Comparison of ENCODE assay signal across 11 cellular contexts in the genomic region with DNA sequence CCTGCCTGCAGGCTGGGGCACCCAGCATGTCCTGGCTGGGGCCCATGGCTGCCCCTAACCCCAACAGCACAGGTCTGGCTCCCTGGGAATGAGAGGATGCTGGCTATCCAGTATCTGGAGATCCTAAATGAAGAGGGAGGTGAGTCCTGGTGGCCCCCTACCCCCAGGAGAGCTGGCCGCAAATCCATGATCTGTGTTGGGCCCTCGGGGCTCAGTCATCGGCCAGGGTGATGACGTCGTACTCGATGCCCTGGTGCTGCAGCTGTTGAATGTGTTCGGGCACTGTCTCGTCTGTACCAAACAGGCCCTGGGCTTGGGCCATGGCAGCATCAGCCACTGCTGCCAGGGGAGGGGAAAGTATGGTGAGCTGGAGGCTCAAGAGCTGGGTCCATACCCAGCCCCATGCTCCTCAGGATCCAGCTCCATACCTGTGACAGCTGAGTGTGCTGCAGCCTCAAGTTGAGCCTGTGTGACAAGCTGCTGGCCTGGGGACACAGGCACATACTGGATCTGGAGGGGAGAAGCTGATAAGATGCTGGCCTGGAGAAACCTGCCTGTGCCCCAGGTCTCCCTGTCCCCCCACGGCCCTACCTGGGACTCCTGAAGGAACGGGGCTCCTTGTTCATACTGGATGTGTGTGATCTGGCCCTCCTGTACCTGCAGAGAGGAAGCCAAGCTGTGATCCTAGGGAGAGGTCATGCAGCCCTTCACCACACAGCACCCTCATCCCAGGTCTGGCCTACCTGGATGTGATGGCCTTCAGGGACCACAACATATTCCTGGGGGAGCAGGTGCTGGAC. TPM values are rescaled to one million over a fixed set of nuclear protein-coding genes. Genes with fewer than 3 reads are reported as not detected.
DNase-seq lines count a peak whose midpoint lies in the region; ATAC-seq, FAIRE-seq and TF ChIP-seq lines count a peak whose summit lies in the region.
"Had no signal": no experiment of that assay in that cellular context is flagged by ENCODE, and none has a peak within 500 bp of the region (broad histone marks: within the 10 kb centered on the region; RNA-seq: fewer than 3 reads in every experiment).

No MANE protein-coding gene starts in this region.

- TF ChIP-seq POLR2A in GM12892 (IDR thresholded peaks at IDR 0.05; ENCODE audit: low read depth, low read length): peak; percentile 52; the same call in 1 of the 2 replicates

- DNase-seq in CD14-positive monocyte (ENCODE audit: low spot score): no peak
- no peak for DNase-seq in GM12892 (ENCODE audit: insufficient read length)
- DNase-seq in natural killer cell treated with Interleukin-12 subunit alpha and Interleukin-12 subunit beta and Interleukin-15 and Interleukin-18, amount 100 ng/mL, for 72 hours (ENCODE audit: low spot score): no peak
- DNase-seq in NOMO-1 (lab: John Stamatoyannopoulos, UW; ENCODE audit: unreplicated experiment in 2 of 2): no peak
- DNase-seq in NCI-H2107 (lab: John Stamatoyannopoulos, UW): no peak
- no peak for DNase-seq in HAP-1 (ENCODE audit: low spot score in 2 of 2)
- DNase-seq: activated CD4-positive, alpha-beta T cell treated with anti-CD3 and anti-CD28 coated beads, Interleukin-2, amount 50 U/mL, for 1 hour; MG63 had no signal

- intact Hi-C loops in CD14-positive monocyte (cut with micrococcal nuclease): no loop called here

- FAIRE-seq in GM12892 (lab: Jason Lieb, UNC): no peak
- FAIRE-seq: colon had no signal

- H3K4me1 ChIP-seq in HAP-1: no peaks in the 10 kb centered on the region

- no peaks in the 10 kb centered on the region for H3K27me3 ChIP-seq in HAP-1 (ENCODE audit: low read depth)
- H3K27me3 ChIP-seq: MG63 had no signal

- H3K27me3 Mint-ChIP-seq in CD14-positive monocyte (ENCODE audit: low read depth in 3 of 3): no peaks in the 10 kb centered on the region
- no peaks in the 10 kb centered on the region for H3K27me3 Mint-ChIP-seq in activated T-helper 17 cell treated with anti-CD3 and anti-CD28 coated beads, Interleukin-2, amount 50 U/mL, for 72 hours
- H3K27me3 Mint-ChIP-seq in natural killer cell treated with Interleukin-12 subunit alpha and Interleukin-12 subunit beta and Interleukin-15 and Interleukin-18, amount 100 ng/mL, for 72 hours: no peaks in the 10 kb centered on the region
- H3K27me3 Mint-ChIP-seq: activated naive CD8-positive, alpha-beta T cell had no signal

- peaks cover 30% of the 10 kb centered on the region for H3K4me1 Mint-ChIP-seq in CD14-positive monocyte
- H3K4me1 Mint-ChIP-seq in activated T-helper 17 cell treated with anti-CD3 and anti-CD28 coated beads, Interleukin-2, amount 50 U/mL, for 72 hours: peaks cover 10% of the 10 kb centered on the region
- H3K4me1 Mint-ChIP-seq in natural killer cell treated with Interleukin-12 subunit alpha and Interleukin-12 subunit beta and Interleukin-15 and Interleukin-18, amount 100 ng/mL, for 72 hours (ENCODE audit: low read depth in 2 of 2): peaks cover 28 to 37% of the 10 kb centered on the region in 2 donors

- H3K9me3 ChIP-seq in HAP-1: no peaks in the 10 kb centered on the region
- H3K9me3 ChIP-seq: MG63 had no signal

- no peak for ATAC-seq in activated T-helper 17 cell treated with anti-CD3 and anti-CD28 coated beads, Interleukin-2, amount 50 U/mL, for 72 hours (replicated peaks)
- no peak for ATAC-seq in natural killer cell treated with Interleukin-12 subunit alpha and Interleukin-12 subunit beta and Interleukin-15 and Interleukin-18, amount 100 ng/mL, for 72 hours

- H3K27ac Mint-ChIP-seq in CD14-positive monocyte: peak overlapping the region in 5 of 7 donors; percentile 13 to 82 (median 57)
- peak overlapping the region; percentile 70 for H3K27ac Mint-ChIP-seq in activated T-helper 17 cell treated with anti-CD3 and anti-CD28 coated beads, Interleukin-2, amount 50 U/mL, for 72 hours
- peak overlapping the region; percentile 28 to 43 for H3K27ac Mint-ChIP-seq in natural killer cell treated with Interleukin-12 subunit alpha and Interleukin-12 subunit beta and Interleukin-15 and Interleukin-18, amount 100 ng/mL, for 72 hours
- H3K27ac Mint-ChIP-seq: activated naive CD8-positive, alpha-beta T cell had no signal

- H3K36me3 Mint-ChIP-seq in CD14-positive monocyte: peaks cover 88 to 95% of the 10 kb centered on the region in 2 donors
- H3K36me3 Mint-ChIP-seq in activated T-helper 17 cell treated with anti-CD3 and anti-CD28 coated beads, Interleukin-2, amount 50 U/mL, for 72 hours (ENCODE audit: low read depth): peaks cover 91% of the 10 kb centered on the region
- peaks cover 11% of the 10 kb centered on the region for H3K36me3 Mint-ChIP-seq in natural killer cell treated with Interleukin-12 subunit alpha and Interleukin-12 subunit beta and Interleukin-15 and Interleukin-18, amount 100 ng/mL, for 72 hours

- H3K9me3 Mint-ChIP-seq in CD14-positive monocyte: no peaks in the 10 kb centered on the region
- H3K9me3 Mint-ChIP-seq in activated T-helper 17 cell treated with anti-CD3 and anti-CD28 coated beads, Interleukin-2, amount 50 U/mL, for 72 hours: no peaks in the 10 kb centered on the region
- H3K9me3 Mint-ChIP-seq in natural killer cell treated with Interleukin-12 subunit alpha and Interleukin-12 subunit beta and Interleukin-15 and Interleukin-18, amount 100 ng/mL, for 72 hours: no peaks in the 10 kb centered on the region

- in situ Hi-C loops in HAP-1 (cut with MboI; ENCODE audit: low sequenced_read_pairs): no loop called here

- no peak for TF ChIP-seq CTCF in CD14-positive monocyte (IDR thresholded peaks at IDR 0.05)

- H3K4me3 Mint-ChIP-seq in CD14-positive monocyte: no peak overlapping the region
- H3K4me3 Mint-ChIP-seq in activated T-helper 17 cell treated with anti-CD3 and anti-CD28 coated beads, Interleukin-2, amount 50 U/mL, for 72 hours: no peak overlapping the region
- no peak overlapping the region for H3K4me3 Mint-ChIP-seq in natural killer cell treated with Interleukin-12 subunit alpha and Interleukin-12 subunit beta and Interleukin-15 and Interleukin-18, amount 100 ng/mL, for 72 hours
- H3K4me3 Mint-ChIP-seq: activated naive CD8-positive, alpha-beta T cell had no signal

- H3K4me3 ChIP-seq in HAP-1: no peak overlapping the region
- H3K4me3 ChIP-seq: MG63 had no signal

- peaks cover 99% of the 10 kb centered on the region for H3K36me3 ChIP-seq in HAP-1 (replicated peaks)

RNA-seq across cellular contexts. Expression of gene PCIF1, which starts 14.5 kb away (rescaled TPM):
- polyA plus RNA-seq in CD14-positive monocyte: 10 to 100 TPM; 50.4 to 54.9 TPM
- 18.1 TPM for polyA plus RNA-seq in GM12892 (2012; ENCODE audit: missing spikeins)
- total RNA-seq in activated T-helper 17 cell treated with anti-CD3 and anti-CD28 coated beads, Interleukin-2, amount 50 U/mL, for 72 hours: 10 to 100 TPM; 33.1 to 34.3 TPM
- 10 to 100 TPM; 33.7 to 41.1 TPM for total RNA-seq in natural killer cell treated with Interleukin-12 subunit alpha and Interleukin-12 subunit beta and Interleukin-15 and Interleukin-18, amount 100 ng/mL, for 72 hours

RNA-seq across cellular contexts. Expression of gene ZNF335, which starts 23.1 kb away (rescaled TPM):
- polyA plus RNA-seq in CD14-positive monocyte: 1 to 10 TPM; 2.7 to 3.1 TPM
- polyA plus RNA-seq in GM12892 (2012; ENCODE audit: missing spikeins): 10.0 TPM
- 10 to 100 TPM; 46.0 to 53.9 TPM for total RNA-seq in activated T-helper 17 cell treated with anti-CD3 and anti-CD28 coated beads, Interleukin-2, amount 50 U/mL, for 72 hours
- total RNA-seq in natural killer cell treated with Interleukin-12 subunit alpha and Interleukin-12 subunit beta and Interleukin-15 and Interleukin-18, amount 100 ng/mL, for 72 hours: 10 to 100 TPM; 44.4 to 62.6 TPM

RNA-seq across cellular contexts. Expression of gene PLTP, which starts 37.0 kb away (rescaled TPM):
- polyA plus RNA-seq in CD14-positive monocyte: 1 to 10 TPM; 2.9 to 3.0 TPM
- polyA plus RNA-seq in GM12892 (2012; ENCODE audit: missing spikeins): 12.6 TPM
- 10 to 100 TPM in 1 of 2 donors, 1 to 10 TPM in 1; 6.6 to 12.1 TPM for total RNA-seq in activated T-helper 17 cell treated with anti-CD3 and anti-CD28 coated beads, Interleukin-2, amount 50 U/mL, for 72 hours
- total RNA-seq in natural killer cell treated with Interleukin-12 subunit alpha and Interleukin-12 subunit beta and Interleukin-15 and Interleukin-18, amount 100 ng/mL, for 72 hours: 1 to 10 TPM; 3.0 to 8.8 TPM

RNA-seq across cellular contexts. Expression of gene CTSA, which starts 57.8 kb away (rescaled TPM):
- 100 to 1,000 TPM; 279 to 366 TPM for polyA plus RNA-seq in CD14-positive monocyte
- polyA plus RNA-seq in GM12892 (2012; ENCODE audit: missing spikeins): 32.8 TPM
- 100 to 1,000 TPM; 117 to 152 TPM for total RNA-seq in activated T-helper 17 cell treated with anti-CD3 and anti-CD28 coated beads, Interleukin-2, amount 50 U/mL, for 72 hours
- 10 to 100 TPM; 42.2 to 55.6 TPM for total RNA-seq in natural killer cell treated with Interleukin-12 subunit alpha and Interleukin-12 subunit beta and Interleukin-15 and Interleukin-18, amount 100 ng/mL, for 72 hours

RNA-seq across cellular contexts. Expression of gene NEURL2, which starts 57.9 kb away (rescaled TPM):
- polyA plus RNA-seq in CD14-positive monocyte: under 1 TPM in 1 of 2 donors, not detected in 1; 0.14 TPM
- polyA plus RNA-seq in GM12892 (2012; ENCODE audit: missing spikeins): 0.91 TPM
- total RNA-seq in activated T-helper 17 cell treated with anti-CD3 and anti-CD28 coated beads, Interleukin-2, amount 50 U/mL, for 72 hours: 1 to 10 TPM; 1.7 to 2.1 TPM
- total RNA-seq in natural killer cell treated with Interleukin-12 subunit alpha and Interleukin-12 subunit beta and Interleukin-15 and Interleukin-18, amount 100 ng/mL, for 72 hours: 1 to 10 TPM in 1 of 2 donors, under 1 TPM in 1; 0.29 to 1.9 TPM
